Comparison of ENCODE assay signal across 9 cellular contexts in the genomic region with DNA sequence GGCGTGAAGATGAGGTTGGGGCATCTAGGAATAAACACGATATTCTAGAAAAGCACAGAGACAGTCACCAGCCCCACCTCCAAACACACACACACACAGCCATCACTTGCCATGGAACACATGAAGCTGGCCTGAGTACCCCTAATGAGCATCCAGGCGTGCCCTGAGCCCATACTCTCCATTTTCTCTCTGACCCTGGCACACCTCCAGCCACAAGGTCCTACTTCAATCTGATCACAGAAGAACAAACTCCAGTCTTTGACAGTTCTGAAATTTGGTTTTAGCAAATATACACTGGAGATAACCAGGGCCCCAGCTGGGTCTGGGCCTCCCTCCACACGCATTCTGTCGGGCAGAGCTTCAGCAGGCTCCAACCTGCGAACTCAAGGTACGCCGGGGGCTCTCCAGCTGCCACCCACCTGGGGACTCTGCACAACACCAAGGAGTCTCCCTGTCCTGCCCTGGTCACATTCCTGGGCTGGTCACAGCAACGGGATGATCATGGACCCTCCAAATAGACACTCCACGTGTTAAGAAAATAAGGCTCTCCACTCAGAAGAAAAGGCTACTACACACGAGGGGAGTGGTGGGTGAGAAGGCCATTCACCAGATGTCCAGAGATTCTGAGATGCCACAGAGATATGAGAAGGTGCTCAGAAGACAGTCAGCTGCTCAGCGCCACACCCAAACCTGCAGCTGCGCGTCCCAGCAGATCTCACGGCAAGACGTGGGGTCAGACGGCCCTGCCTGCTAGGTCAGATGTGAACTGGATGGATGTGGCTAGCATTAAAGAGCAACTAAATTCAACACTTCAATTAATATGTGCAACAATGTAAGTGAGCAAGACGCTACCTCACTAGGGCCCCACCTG. TPM values are rescaled to one million over a fixed set of nuclear protein-coding genes. Genes with fewer than 3 reads are reported as not detected.
A peak's percentile ranks its signal among the peaks of the same experiment; 100 is the strongest.
DNase-seq lines count a peak whose midpoint lies in the region; ATAC-seq and FAIRE-seq lines count a peak whose summit lies in the region.
"Had no signal": no experiment of that assay in that cellular context is flagged by ENCODE, and none has a peak within 500 bp of the region (broad histone marks: within the 10 kb centered on the region; RNA-seq: fewer than 3 reads in every experiment).

No MANE protein-coding gene starts in this region.

- H3K4me3 ChIP-seq in small intestine (ENCODE audit: low read depth in 1 of 2, low read length in 2 of 2): no peak overlapping the region

- DNase-seq in activated T-cell treated with anti-CD3 and anti-CD28 coated beads, Interleukin-2, amount 50 U/mL, for 4 hours: no peak
- DNase-seq in activated T-cell treated with anti-CD3 and anti-CD28 coated beads for 4 hours (no peak), small intestine (no peak), NCI-H446 treated with DMSO at 0.1 percent for 48 hours (lab: John Stamatoyannopoulos, UW) (no peak), hepatic stellate cell (ENCODE audit: low spot score) (no peak), NOMO-1 treated with dmso at 0.1 percent for 144 hours (lab: John Stamatoyannopoulos, UW; ENCODE audit: unreplicated experiment) (no peak)

- peaks cover 12 to 43% of the 10 kb centered on the region in 2 donors for H3K4me1 ChIP-seq in small intestine (ENCODE audit: control insufficient read depth in 2 of 2, insufficient read depth in 1 of 2, low read depth in 1 of 2, low read length in 1 of 2)

- H3K9me3 ChIP-seq in small intestine (ENCODE audit: control insufficient read depth, low read depth): no peaks in the 10 kb centered on the region

- peaks cover 2% of the 10 kb centered on the region for H3K36me3 Mint-ChIP-seq in activated T-cell treated with anti-CD3 and anti-CD28 coated beads, Interleukin-2, amount 50 U/mL, for 4 hours (ENCODE audit: insufficient read depth)
- no peaks in the 10 kb centered on the region for H3K36me3 Mint-ChIP-seq in dendritic cell treated with granulocyte-macrophage colony-stimulating factor and Interleukin-4, amounts not matched to agents 40 ng/mL and 50 ng/mL, for 4 days (ENCODE audit: low read depth)

- intact Hi-C loops in dendritic cell treated with granulocyte-macrophage colony-stimulating factor and Interleukin-4, amounts not matched to agents 40 ng/mL and 50 ng/mL, for 4 days (cut with micrococcal nuclease): loop anchor here (2.0 kb wide), 1 partner anchor 14 kb away; no protein-coding TSS in a partner anchor

- peak overlapping the region; percentile 86 to 90 for H3K27ac ChIP-seq in small intestine (ENCODE audit: low read depth in 1 of 2, low read length in 1 of 2)
- H3K27ac ChIP-seq: C4-2B had no signal

- WGBS in small intestine, 3 donors: 24 to 48% (median 33%) methylated on average over 18 of the region's 18 CpGs

- H3K27me3 Mint-ChIP-seq in activated T-cell treated with anti-CD3 and anti-CD28 coated beads, Interleukin-2, amount 50 U/mL, for 4 hours (ENCODE audit: low read depth): no peaks in the 10 kb centered on the region
- H3K27me3 Mint-ChIP-seq in dendritic cell treated with granulocyte-macrophage colony-stimulating factor and Interleukin-4, amounts not matched to agents 40 ng/mL and 50 ng/mL, for 4 days: no peaks in the 10 kb centered on the region

- peak overlapping the region; percentile 86 for H3K27ac Mint-ChIP-seq in dendritic cell treated with granulocyte-macrophage colony-stimulating factor and Interleukin-4, amounts not matched to agents 40 ng/mL and 50 ng/mL, for 4 days

- no peaks in the 10 kb centered on the region for H3K9me3 Mint-ChIP-seq in activated T-cell treated with anti-CD3 and anti-CD28 coated beads, Interleukin-2, amount 50 U/mL, for 4 hours
- H3K9me3 Mint-ChIP-seq in dendritic cell treated with granulocyte-macrophage colony-stimulating factor and Interleukin-4, amounts not matched to agents 40 ng/mL and 50 ng/mL, for 4 days: no peaks in the 10 kb centered on the region

- peak overlapping the region; percentile 35 for H3K4me3 Mint-ChIP-seq in activated T-cell treated with anti-CD3 and anti-CD28 coated beads, Interleukin-2, amount 50 U/mL, for 4 hours
- peak overlapping the region; percentile 31 for H3K4me3 Mint-ChIP-seq in dendritic cell treated with granulocyte-macrophage colony-stimulating factor and Interleukin-4, amounts not matched to agents 40 ng/mL and 50 ng/mL, for 4 days

- H3K27me3 ChIP-seq in small intestine (ENCODE audit: control insufficient read depth in 2 of 2, insufficient read depth in 2 of 2, low read length in 2 of 2): no peaks in the 10 kb centered on the region

- peak; percentile 1 to 16 for ATAC-seq in activated T-cell treated with anti-CD3 and anti-CD28 coated beads, Interleukin-2, amount 50 U/mL, for 4 hours
- ATAC-seq in HG03457 (IDR thresholded peaks at IDR 0.05; ENCODE audit: unreplicated experiment): peak; percentile 5

- no peak for FAIRE-seq in small intestine (lab: Jason Lieb, UNC)

- H3K4me1 Mint-ChIP-seq in activated T-cell treated with anti-CD3 and anti-CD28 coated beads, Interleukin-2, amount 50 U/mL, for 4 hours (ENCODE audit: low read depth): peaks cover 70% of the 10 kb centered on the region
- H3K4me1 Mint-ChIP-seq in dendritic cell treated with granulocyte-macrophage colony-stimulating factor and Interleukin-4, amounts not matched to agents 40 ng/mL and 50 ng/mL, for 4 days (ENCODE audit: low read depth): peaks cover 81% of the 10 kb centered on the region

- H3K36me3 ChIP-seq in small intestine (ENCODE audit: control insufficient read depth in 2 of 2, insufficient read depth in 2 of 2, low read length in 2 of 2): no peaks in the 10 kb centered on the region

RNA-seq across cellular contexts. Expression of a gene that starts 57.0 kb away (rescaled TPM):
- total RNA-seq in activated T-cell treated with anti-CD3 and anti-CD28 coated beads, Interleukin-2, amount 50 U/mL, for 4 hours: 10 to 100 TPM; 41.0 to 55.2 (median 50.8) TPM
- 10 to 100 TPM; 10.8 to 23.5 (median 17.0) TPM for polyA plus RNA-seq in small intestine
